ENCODE assay signal across 21 cellular contexts in the genomic region with DNA sequence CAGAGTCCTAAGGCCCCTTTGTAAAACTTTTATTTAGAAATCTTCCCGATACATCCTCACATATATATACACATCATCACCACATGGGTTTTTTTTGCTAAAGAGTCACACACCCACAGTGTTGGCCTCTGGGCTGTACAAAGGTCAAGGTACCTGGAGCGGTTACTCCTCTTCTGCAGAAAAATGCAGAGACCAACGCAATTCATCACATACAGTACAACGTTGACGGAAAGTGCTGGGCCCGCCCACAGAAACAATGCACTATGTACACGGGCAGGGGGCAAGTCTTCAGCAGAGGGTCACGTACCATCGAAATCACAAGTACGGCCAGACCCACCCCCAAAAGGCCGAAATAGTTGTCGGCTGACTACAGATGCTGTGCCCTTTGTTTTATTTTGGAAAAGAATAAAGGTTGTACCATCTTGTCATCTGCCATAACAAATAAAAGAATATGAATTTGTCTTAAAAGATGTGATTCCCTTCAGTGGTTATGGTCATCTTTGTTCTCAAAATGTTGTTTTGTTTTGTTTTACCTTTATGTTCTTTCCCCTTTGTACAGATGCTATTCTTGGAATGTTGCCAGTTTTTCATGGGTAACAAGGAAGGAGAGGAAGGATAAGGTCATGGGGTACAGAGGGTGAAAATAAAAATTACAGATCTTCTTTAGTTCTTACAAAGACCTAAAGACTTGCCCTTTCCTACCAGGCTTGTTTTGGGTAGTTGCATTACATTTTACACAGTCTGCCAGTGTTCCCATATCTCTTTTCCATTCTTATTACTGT. TPM values are rescaled to one million over a fixed set of nuclear protein-coding genes. Genes with fewer than 3 reads are reported as not detected.
DNase-seq lines count a peak whose midpoint lies in the region; ATAC-seq and TF ChIP-seq lines count a peak whose summit lies in the region.
"Had no signal": no experiment of that assay in that cellular context is flagged by ENCODE, and none has a peak within 500 bp of the region (broad histone marks: within the 10 kb centered on the region; RNA-seq: fewer than 3 reads in every experiment).

No MANE protein-coding gene starts in this region.

- H3K36me3 ChIP-seq in CD8-positive, alpha-beta T cell (ENCODE audit: insufficient read depth, low read length) = no peaks in the 10 kb centered on the region

- H3K4me1 Mint-ChIP-seq in CD8-positive, alpha-beta T cell (ENCODE audit: low read depth) = no peaks in the 10 kb centered on the region
- H3K4me1 Mint-ChIP-seq in glutamatergic neuron (ENCODE audit: low read depth, unreplicated experiment) = no peaks in the 10 kb centered on the region
- H3K4me1 Mint-ChIP-seq: CD14-positive monocyte had no signal

- H3K27me3 ChIP-seq in CD8-positive, alpha-beta T cell (ENCODE audit: insufficient read depth, low read length) = no peaks in the 10 kb centered on the region

- H3K27ac ChIP-seq in CD8-positive, alpha-beta T cell (ENCODE audit: low read depth, low read length) = no peak overlapping the region
- H3K27ac ChIP-seq: SK-N-MC had no signal

- no peaks in the 10 kb centered on the region for H3K4me1 ChIP-seq in CD8-positive, alpha-beta T cell (ENCODE audit: insufficient read depth, low read length)

- H3K27me3 Mint-ChIP-seq in CD8-positive, alpha-beta T cell (ENCODE audit: low read depth) = peaks cover 13% of the 10 kb centered on the region
- H3K27me3 Mint-ChIP-seq in glutamatergic neuron (ENCODE audit: unreplicated experiment) = peaks cover 11% of the 10 kb centered on the region

- CTCF ChIA-PET in CD8-positive, alpha-beta T cell (lab: Charles Lee) = no interaction called here

- no peak for ATAC-seq in CD8-positive, alpha-beta T cell

- DNase-seq in NCI-H1105 (lab: John Stamatoyannopoulos, UW) = peak; percentile 0
- DNase-seq in NCI-H1105 treated with DMSO at 0.1 percent for 48 hours (lab: John Stamatoyannopoulos, UW) = no peak
- peak; percentile 14 for DNase-seq in DMS79 (lab: John Stamatoyannopoulos, UW)
- peak; percentile 66 for DNase-seq in dermis blood vessel endothelial cell
- peak; percentile 43 for DNase-seq in posterior vena cava (ENCODE audit: low spot score)
- no peak for DNase-seq in CD8-positive, alpha-beta T cell
- no peak for DNase-seq in glutamatergic neuron
- no peak for DNase-seq in retina
- DNase-seq: 8988T, DMS153, GOT3, NCI-H1048, NCI-H146, NCI-H2081, NCI-H446, NCI-H526 treated with DMSO at 0.1 percent for 48 hours, Right ventricle myocardium superior had no signal

- H3K9me3 ChIP-seq in CD8-positive, alpha-beta T cell (ENCODE audit: low read length) = no peaks in the 10 kb centered on the region

- no peaks in the 10 kb centered on the region for H3K36me3 Mint-ChIP-seq in CD8-positive, alpha-beta T cell
- peaks cover 10% of the 10 kb centered on the region for H3K36me3 Mint-ChIP-seq in glutamatergic neuron (ENCODE audit: unreplicated experiment)
- H3K36me3 Mint-ChIP-seq: CD14-positive monocyte had no signal

- H3K4me3 Mint-ChIP-seq in CD8-positive, alpha-beta T cell = no peak overlapping the region
- no peak overlapping the region for H3K4me3 Mint-ChIP-seq in glutamatergic neuron (ENCODE audit: unreplicated experiment)
- H3K4me3 Mint-ChIP-seq: CD14-positive monocyte had no signal

- POLR2A ChIA-PET in CD8-positive, alpha-beta T cell (lab: Charles Lee) = no interaction called here

- H3K27ac Mint-ChIP-seq in CD8-positive, alpha-beta T cell = no peak overlapping the region
- no peak overlapping the region for H3K27ac Mint-ChIP-seq in glutamatergic neuron (ENCODE audit: unreplicated experiment)
- H3K27ac Mint-ChIP-seq: CD14-positive monocyte had no signal

- intact Hi-C loops in posterior vena cava (cut with DNase I) = no loop called here
- intact Hi-C loops in CD8-positive, alpha-beta T cell (cut with DNase I, micrococcal nuclease) = no loop called here

- TF ChIP-seq CTCF in CD8-positive, alpha-beta T cell (IDR thresholded peaks at IDR 0.05) = no peak
- no peak for TF ChIP-seq CTCF in glutamatergic neuron (IDR thresholded peaks at IDR 0.05; ENCODE audit: partially characterized antibody, unreplicated experiment)

- H3K9me3 Mint-ChIP-seq in CD8-positive, alpha-beta T cell = no peaks in the 10 kb centered on the region
- no peaks in the 10 kb centered on the region for H3K9me3 Mint-ChIP-seq in glutamatergic neuron (ENCODE audit: unreplicated experiment)
- H3K9me3 Mint-ChIP-seq: CD14-positive monocyte had no signal

- no peak overlapping the region for H3K4me3 ChIP-seq in CD8-positive, alpha-beta T cell (ENCODE audit: low read depth, low read length)
- H3K4me3 ChIP-seq: SK-N-MC had no signal

RNA-seq across cellular contexts. Expression of gene TAL1, which starts 15.6 kb away (rescaled TPM):
- total RNA-seq in dermis blood vessel endothelial cell (61.1 and 84.5 TPM in 2 replicates), posterior vena cava (1 to 10 TPM; 5.3 to 8.7 TPM), glutamatergic neuron (ENCODE audit: unreplicated experiment) (2.1 TPM)
- total RNA-seq in CD8-positive, alpha-beta T cell = not detected
- total RNA-seq: MCF 10A, OCI-LY7 had no signal

RNA-seq across cellular contexts. Expression of gene PDZK1IP1, which starts 26.6 kb away (rescaled TPM):
- total RNA-seq in dermis blood vessel endothelial cell (0.42 and 1.0 TPM in 2 replicates), posterior vena cava (1 to 10 TPM in 1 of 2 donors, under 1 TPM in 1; 0.76 to 1.0 TPM), glutamatergic neuron (ENCODE audit: unreplicated experiment) (not detected)
- total RNA-seq in CD8-positive, alpha-beta T cell = not detected
- total RNA-seq: OCI-LY7, Right ventricle myocardium superior had no signal

Comparison
In these comparisons a context has a peak if more than half of its experiments do, and no peak if none do; other contexts are left out.
1. DNase-seq: peak in NCI-H1105 (single experiment), DMS79 (single experiment), dermis blood vessel endothelial cell (single experiment) and posterior vena cava (single experiment); none in NCI-H1105 treated with DMSO at 0.1 percent for 48 hours (single experiment), CD8-positive, alpha-beta T cell (0 of 7), glutamatergic neuron (single experiment) and retina (single experiment).